ENCODE assay signal across 21 cellular contexts in the genomic region with DNA sequence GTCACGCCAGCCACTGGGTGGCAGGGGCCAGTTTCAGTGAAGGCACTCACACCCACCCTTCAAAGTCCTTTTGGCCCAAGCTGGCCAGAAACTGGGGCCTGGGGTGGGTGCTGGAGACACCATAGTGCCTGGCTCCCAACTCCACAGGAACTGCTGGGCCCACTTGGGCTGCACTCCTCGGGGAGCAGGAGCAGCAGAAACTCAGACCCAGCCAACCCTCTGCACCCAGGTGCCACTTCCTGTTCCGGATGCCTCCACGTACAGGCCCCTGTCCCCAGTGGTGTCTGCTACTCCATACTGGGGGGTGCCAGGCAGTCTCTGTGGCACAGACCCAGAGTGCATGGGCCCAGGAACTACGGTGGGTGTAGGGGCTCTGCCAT. TPM values are rescaled to one million over a fixed set of nuclear protein-coding genes. Genes with fewer than 3 reads are reported as not detected.
DNase-seq lines count a peak whose midpoint lies in the region; ATAC-seq lines count a peak whose summit lies in the region.
"Had no signal": no experiment of that assay in that cellular context is flagged by ENCODE, and none has a peak within 500 bp of the region (broad histone marks: within the 10 kb centered on the region; RNA-seq: fewer than 3 reads in every experiment).

No MANE protein-coding gene starts in this region.

- intact Hi-C loops in naive thymus-derived CD4-positive, alpha-beta T cell (cut with micrococcal nuclease) = loop anchor here in 1 of 2 donors (5.0 to 10.0 kb wide), 2 partner anchors 42 to 220 kb away; a partner anchor contains a TSS
- intact Hi-C loops in aorta (cut with DNase I) = no loop called here

- no peak overlapping the region for H3K27ac ChIP-seq in naive thymus-derived CD4-positive, alpha-beta T cell (ENCODE audit: low read depth, low read length)
- no peak overlapping the region for H3K27ac ChIP-seq in aorta (ENCODE audit: low read depth in 1 of 2, low read length in 2 of 2)
- H3K27ac ChIP-seq: HL-60 had no signal

- no peak overlapping the region for H3K4me3 ChIP-seq in naive thymus-derived CD4-positive, alpha-beta T cell (ENCODE audit: low read length)
- no peak overlapping the region for H3K4me3 ChIP-seq in aorta (ENCODE audit: low read length in 2 of 2)

- peaks cover 0 to 4% (median under 1%) of the 10 kb centered on the region in 7 donors for H3K4me1 Mint-ChIP-seq in naive thymus-derived CD4-positive, alpha-beta T cell

- no peaks in the 10 kb centered on the region for H3K27me3 ChIP-seq in naive thymus-derived CD4-positive, alpha-beta T cell (ENCODE audit: control insufficient read depth in 2 of 2, insufficient read depth in 2 of 2, low read length in 2 of 2)
- H3K27me3 ChIP-seq in aorta (ENCODE audit: control insufficient read depth in 1 of 2, insufficient read depth in 2 of 2, low read length in 1 of 2) = no peaks in the 10 kb centered on the region
- H3K27me3 ChIP-seq: BE2C had no signal

- H3K9me3 Mint-ChIP-seq in naive thymus-derived CD4-positive, alpha-beta T cell = no peaks in the 10 kb centered on the region
- H3K9me3 Mint-ChIP-seq: CD4-positive, alpha-beta memory T cell had no signal

- H3K27ac Mint-ChIP-seq in naive thymus-derived CD4-positive, alpha-beta T cell = no peak overlapping the region

- H3K36me3 ChIP-seq in naive thymus-derived CD4-positive, alpha-beta T cell (ENCODE audit: control insufficient read depth in 2 of 3, insufficient read depth in 3 of 3, low read length in 3 of 3) = no peaks in the 10 kb centered on the region
- H3K36me3 ChIP-seq in aorta (ENCODE audit: control insufficient read depth in 1 of 2, insufficient read depth in 2 of 2, low read length in 1 of 2) = no peaks in the 10 kb centered on the region
- H3K36me3 ChIP-seq: BE2C had no signal

- CTCF ChIA-PET in naive thymus-derived CD4-positive, alpha-beta T cell (lab: Charles Lee) = no interaction called here

- peaks cover 0 to 7% (median 0%) of the 10 kb centered on the region in 5 donors for H3K27me3 Mint-ChIP-seq in naive thymus-derived CD4-positive, alpha-beta T cell
- H3K27me3 Mint-ChIP-seq: CD4-positive, alpha-beta memory T cell had no signal

- H3K4me1 ChIP-seq in naive thymus-derived CD4-positive, alpha-beta T cell (ENCODE audit: control insufficient read depth in 2 of 2, insufficient read depth in 2 of 2, low read length in 2 of 2) = no peaks in the 10 kb centered on the region
- no peaks in the 10 kb centered on the region for H3K4me1 ChIP-seq in aorta (ENCODE audit: control insufficient read depth in 1 of 2, insufficient read depth in 2 of 2, low read length in 2 of 2)
- H3K4me1 ChIP-seq: BE2C had no signal

- no peaks in the 10 kb centered on the region for H3K36me3 Mint-ChIP-seq in naive thymus-derived CD4-positive, alpha-beta T cell

- peak; percentile 63 for DNase-seq in activated effector memory CD4-positive, alpha-beta T cell treated with anti-CD3 and anti-CD28 coated beads, Interleukin-2, amount 50 U/mL, for 16 hours
- no peak for DNase-seq in activated effector memory CD4-positive, alpha-beta T cell treated with Interleukin-2 at 50 U/mL for 16 hours
- DNase-seq in ecto neural progenitor cell (ENCODE audit: low spot score) (peak; percentile 43), aorta (no peak), dedifferentiated amniotic fluid mesenchymal stem cell (ENCODE audit: extremely low spot score) (no peak), GM19240 (ENCODE audit: insufficient read length, low spot score) (no peak)
- DNase-seq in naive thymus-derived CD4-positive, alpha-beta T cell = peak in 2 of 9 donors; percentile 8 to 11
- DNase-seq in activated naive CD4-positive, alpha-beta T cell treated with Interleukin-2 at 50 U/mL for 16 hours = no peak
- DNase-seq: 8988T; BE2C; Calu3; CD4-positive, alpha-beta memory T cell; HCEC 1CT; KBM-7; MV-4-11; NCI-H1417 treated with DMSO at 0.1 percent for 48 hours; NCI-H2081; NCI-H510A; NCI-H774; SHP77 treated with DMSO at 0.1 percent for 48 hours had no signal

- ATAC-seq in naive thymus-derived CD4-positive, alpha-beta T cell = peak; percentile 8
- ATAC-seq in aorta (ENCODE audit: low FRiP score) = peak; percentile 65

- H3K9me3 ChIP-seq in naive thymus-derived CD4-positive, alpha-beta T cell (ENCODE audit: control insufficient read depth in 2 of 3, low read length in 3 of 3) = no peaks in the 10 kb centered on the region
- H3K9me3 ChIP-seq in aorta (ENCODE audit: control insufficient read depth, low read length) = no peaks in the 10 kb centered on the region
- H3K9me3 ChIP-seq: BE2C had no signal

- POLR2A ChIA-PET in naive thymus-derived CD4-positive, alpha-beta T cell (lab: Charles Lee) = no interaction called here

- 77 to 82% methylated on average over 5 of the region's 5 CpGs for WGBS in aorta, 2 donors

- H3K4me3 Mint-ChIP-seq in naive thymus-derived CD4-positive, alpha-beta T cell = no peak overlapping the region
- H3K4me3 Mint-ChIP-seq: CD4-positive, alpha-beta memory T cell had no signal

RNA-seq across cellular contexts. Expression of a gene that starts 42.5 kb away (rescaled TPM):
- total RNA-seq in naive thymus-derived CD4-positive, alpha-beta T cell = 10 to 100 TPM in 4 of 5 experiments, 1 to 10 TPM in 1; 8.4 to 16.5 (median 15.0) TPM
- polyA plus RNA-seq in naive thymus-derived CD4-positive, alpha-beta T cell = 10 to 100 TPM in 1 of 2 donors, 1 to 10 TPM in 1; 6.1 to 10.4 TPM
- 1 to 10 TPM; 6.1 to 10.0 TPM for total RNA-seq in aorta
- 1 to 10 TPM; 2.6 to 3.6 TPM for polyA plus RNA-seq in aorta

Comparison
In these comparisons a context has a peak if more than half of its experiments do, and no peak if none do; other contexts are left out.
1. DNase-seq: peak in activated effector memory CD4-positive, alpha-beta T cell treated with anti-CD3 and anti-CD28 coated beads, Interleukin-2, amount 50 U/mL, for 16 hours (single experiment) and ecto neural progenitor cell (single experiment); none in activated effector memory CD4-positive, alpha-beta T cell treated with Interleukin-2 at 50 U/mL for 16 hours (single experiment), aorta (0 of 2), dedifferentiated amniotic fluid mesenchymal stem cell (single experiment), GM19240 (single experiment) and activated naive CD4-positive, alpha-beta T cell treated with Interleukin-2 at 50 U/mL for 16 hours (single experiment).